8 cellular contexts compared by ENCODE assay signal in genomic region chr6:46325561-46326525, GRCh38.
DNase-seq lines count a peak whose midpoint lies in the region; ATAC-seq and TF ChIP-seq lines count a peak whose summit lies in the region.

No MANE protein-coding gene starts in this region.

- H3K4me3 Mint-ChIP-seq in activated CD4-positive, alpha-beta T cell treated with anti-CD3 and anti-CD28 coated beads, Interleukin-2, amount 10 ng/mL, durations not matched to agents 7 days and 5 days = no peak overlapping the region

- H3K4me3 ChIP-seq in heart right ventricle (peak overlapping the region in 1 of 10 donors; percentile 14), skeletal muscle tissue (ENCODE audit: low read length in 3 of 3) (peak overlapping the region in 2 of 3 donors; percentile 17 to 20)

- peak overlapping the region in 3 of 10 donors; percentile 15 to 52 (median 50) for H3K27ac ChIP-seq in heart right ventricle
- H3K27ac ChIP-seq in skeletal muscle tissue (ENCODE audit: low read depth, low read length) = no peak overlapping the region

- H3K36me3 ChIP-seq in heart right ventricle (no peaks in the 10 kb centered on the region), skeletal muscle tissue (ENCODE audit: control insufficient read depth in 3 of 3, insufficient read depth in 3 of 3, low read length in 3 of 3) (no peaks in the 10 kb centered on the region)

- H3K4me1 ChIP-seq in heart right ventricle (peaks cover 7 to 89% (median 66%) of the 10 kb centered on the region in 9 donors), skeletal muscle tissue (ENCODE audit: control insufficient read depth in 3 of 3, insufficient read depth in 3 of 3, low read length in 3 of 3) (peaks cover 13 to 24% (median 23%) of the 10 kb centered on the region in 3 donors)

- intact Hi-C loops in heart right ventricle (cut with DNase I) = no loop called here

- no peak overlapping the region for H3K27ac Mint-ChIP-seq in activated CD4-positive, alpha-beta T cell treated with anti-CD3 and anti-CD28 coated beads, Interleukin-2, amount 10 ng/mL, durations not matched to agents 7 days and 5 days

- H3K9me3 ChIP-seq in heart right ventricle (no peaks in the 10 kb centered on the region), skeletal muscle tissue (ENCODE audit: control insufficient read depth in 3 of 3, low read length in 3 of 3) (no peaks in the 10 kb centered on the region)

- CTCF ChIA-PET in activated CD4-positive, alpha-beta T cell treated with anti-CD3 and anti-CD28 coated beads, Interleukin-2, amount 10 ng/mL, durations not matched to agents 7 days and 5 days (lab: Charles Lee) = interaction anchor here (1.1 to 1.3 kb wide), 2 partner anchors 9 to 19 kb away, joined by 3 read pairs; no protein-coding TSS in a partner anchor

- no peak for TF ChIP-seq CTCF in heart right ventricle (IDR thresholded peaks at IDR 0.05)

- peak in 7 of 8 donors; percentile 47 to 74 (median 60) for ATAC-seq in heart right ventricle
- ATAC-seq in GM21515 (IDR thresholded peaks at IDR 0.05; ENCODE audit: unreplicated experiment) = no peak
- no peak for ATAC-seq in HG03442 (IDR thresholded peaks at IDR 0.05; ENCODE audit: unreplicated experiment)

- no peaks in the 10 kb centered on the region for H3K27me3 ChIP-seq in heart right ventricle
- H3K27me3 ChIP-seq in skeletal muscle tissue (ENCODE audit: control insufficient read depth in 3 of 3, insufficient read depth in 3 of 3, low read length in 3 of 3) = no peaks in the 10 kb centered on the region

- no peaks in the 10 kb centered on the region for H3K36me3 Mint-ChIP-seq in activated CD4-positive, alpha-beta T cell treated with anti-CD3 and anti-CD28 coated beads, Interleukin-2, amount 10 ng/mL, durations not matched to agents 7 days and 5 days (ENCODE audit: low read depth)

- peaks cover 11% of the 10 kb centered on the region for H3K27me3 Mint-ChIP-seq in activated CD4-positive, alpha-beta T cell treated with anti-CD3 and anti-CD28 coated beads, Interleukin-2, amount 10 ng/mL, durations not matched to agents 7 days and 5 days

- 53 to 55% methylated on average over 21 of the region's 21 CpGs for WGBS in heart right ventricle, 2 donors

- no peak overlapping the region for H3K9ac ChIP-seq in skeletal muscle tissue (ENCODE audit: low read depth in 1 of 3, low read length in 3 of 3)

- peaks cover 20% of the 10 kb centered on the region for H3K4me1 Mint-ChIP-seq in activated CD4-positive, alpha-beta T cell treated with anti-CD3 and anti-CD28 coated beads, Interleukin-2, amount 10 ng/mL, durations not matched to agents 7 days and 5 days

- DNase-seq in activated CD4-positive, alpha-beta T cell treated with anti-CD3 and anti-CD28 coated beads, Interleukin-2, amount 10 ng/mL, durations not matched to agents 7 days and 5 days = peak; percentile 11
- no peak for DNase-seq in activated CD4-positive, alpha-beta T cell treated with anti-CD3 and anti-CD28 coated beads, Interleukin-2, amount 50 U/mL, for 48 hours
- DNase-seq in OCI-M1 (lab: John Stamatoyannopoulos, UW) (peak; percentile 18), heart right ventricle (peak; percentile 23 to 25), SW480 (ENCODE audit: low spot score) (no peak)

- POLR2A ChIA-PET in activated CD4-positive, alpha-beta T cell treated with anti-CD3 and anti-CD28 coated beads, Interleukin-2, amount 10 ng/mL, durations not matched to agents 7 days and 5 days (lab: Charles Lee) = no interaction called here

- H3K9me3 Mint-ChIP-seq in activated CD4-positive, alpha-beta T cell treated with anti-CD3 and anti-CD28 coated beads, Interleukin-2, amount 10 ng/mL, durations not matched to agents 7 days and 5 days = no peaks in the 10 kb centered on the region

Comparison
In these comparisons a context has a peak if more than half of its experiments do, and no peak if none do; other contexts are left out.
1. DNase-seq: peak in activated CD4-positive, alpha-beta T cell treated with anti-CD3 and anti-CD28 coated beads, Interleukin-2, amount 10 ng/mL, durations not matched to agents 7 days and 5 days (single experiment), OCI-M1 (single experiment) and heart right ventricle (2 of 2); none in activated CD4-positive, alpha-beta T cell treated with anti-CD3 and anti-CD28 coated beads, Interleukin-2, amount 50 U/mL, for 48 hours (0 of 2) and SW480 (single experiment).
2. ATAC-seq: peak in heart right ventricle (7 of 8); none in GM21515 (single experiment) and HG03442 (single experiment).